ENCODE assay signal across 22 cellular contexts in genomic region chr7:45972629-45973312, GRCh38. TPM values are rescaled to one million over a fixed set of nuclear protein-coding genes. Genes with fewer than 3 reads are reported as not detected.
DNase-seq lines count a peak whose midpoint lies in the region; ATAC-seq, FAIRE-seq and TF ChIP-seq lines count a peak whose summit lies in the region.
"Had no signal": no experiment of that assay in that cellular context is flagged by ENCODE, and none has a peak within 500 bp of the region (broad histone marks: within the 10 kb centered on the region; RNA-seq: fewer than 3 reads in every experiment).

No MANE protein-coding gene starts in this region.

- H4K20me1 ChIP-seq in HepG2 (ENCODE audit: insufficient read depth, low read length) = no peaks in the 10 kb centered on the region

- CTCF ChIA-PET in HepG2 (lab: Yijun Ruan, JAX; ENCODE audit: low intra/inter-chr PET ratio, low total read pairs) = no interaction called here

- DNase-seq in HepG2 (ENCODE audit: low spot score) (peak; percentile 88), right lobe of liver (no peak), SW480 (ENCODE audit: low spot score) (peak; percentile 99), islet precursor cell (peak; percentile 57), Peyer's patch (no peak), DMS53 (lab: John Stamatoyannopoulos, UW) (no peak), SHP77 treated with DMSO at 0.1 percent for 48 hours (lab: John Stamatoyannopoulos, UW) (no peak)
- DNase-seq: BE2C, DMS79, KG1, NCI-H1105, NCI-H2081 treated with DMSO at 0.1 percent for 48 hours, NCI-H446 had no signal

- peak overlapping the region in 1 of 3 experiments; percentile 17; a peak in 1 of 6 replicates for H3K4me3 ChIP-seq in HepG2 (replicated peaks in 1 of 3; ENCODE audit: insufficient read depth in 1 of 3, low read depth in 2 of 3, low read length in 3 of 3)
- H3K4me3 ChIP-seq in right lobe of liver = no peak overlapping the region
- no peak overlapping the region for H3K4me3 ChIP-seq in Peyer's patch
- H3K4me3 ChIP-seq: GM12878, GM23338, SJSA1 had no signal

- 0 out of 2 replicates have a peak, but pooled peaks have one; percentile 5 for TF ChIP-seq CTCF in HepG2 (CRISPR knock-in tag; IDR thresholded peaks at IDR 0.05)
- no peak for TF ChIP-seq CTCF in right lobe of liver (IDR thresholded peaks at IDR 0.05)
- TF ChIP-seq CTCF in Peyer's patch (IDR thresholded peaks at IDR 0.05) = no peak

- H3K36me3 ChIP-seq in HepG2 (replicated peaks in 1 of 2; ENCODE audit: control insufficient read depth in 1 of 2, insufficient read depth in 2 of 2, low read length in 2 of 2) (no peaks in the 10 kb centered on the region), right lobe of liver (no peaks in the 10 kb centered on the region), Peyer's patch (no peaks in the 10 kb centered on the region)
- H3K36me3 ChIP-seq: BE2C, SJSA1 had no signal

- H3K27me3 ChIP-seq in HepG2 (ENCODE audit: control insufficient read depth in 1 of 2, insufficient read depth in 2 of 2, low read length in 2 of 2) (no peaks in the 10 kb centered on the region), right lobe of liver (no peaks in the 10 kb centered on the region), Peyer's patch (no peaks in the 10 kb centered on the region)
- H3K27me3 ChIP-seq: BE2C, SJSA1 had no signal

- POLR2A ChIA-PET in HepG2 (lab: Yijun Ruan, JAX) = interaction anchor here (0.8 to 4.2 kb wide), 6 partner anchors 12 to 90 kb away, joined by 3 to 70 read pairs (median 10); partner anchors contain the start of gene IGFBP1

- TSS peak; percentile 50 for BruUV-seq in HepG2 (replicated peaks; lab: Mats Ljungman, UMichigan)

- WGBS in HepG2 (ENCODE audit: low lambda C conversion rate) = 54% methylated on average over 12 of the region's 12 CpGs
- WGBS in right lobe of liver (ENCODE audit: insufficient coverage, low coverage, low lambda C conversion rate, missing lambda C conversion rate) = 63% methylated on average over 5 of the region's 12 CpGs

- H3K9ac ChIP-seq in HepG2 (ENCODE audit: insufficient read depth, low read depth, low read length) = peak overlapping the region; percentile 67

- FAIRE-seq in HepG2 (lab: Jason Lieb, UNC) = peak; percentile 23
- FAIRE-seq: GM12878, RCC 7860 had no signal

- in situ Hi-C loops in HepG2 (cut with HindIII; ENCODE audit: extremely low pct_ligation_motif_present, low pct_unique_long_range_greater_than_20kb) = loop anchor here (5.0 kb wide), 1 partner anchor 85 kb away; the partner anchor contains the start of gene IGFBP1

- peak overlapping the region; percentile 74 for H3K27ac ChIP-seq in HepG2 (ENCODE audit: extremely low read length, insufficient read depth, low read length)
- H3K27ac ChIP-seq in right lobe of liver = no peak overlapping the region
- no peak overlapping the region for H3K27ac ChIP-seq in Peyer's patch
- H3K27ac ChIP-seq: HL-60, SJSA1 had no signal

- TF ChIP-seq EP300 in HepG2 (IDR thresholded peaks at IDR 0.05; ENCODE audit: low read depth in 2 of 2, low read length in 2 of 2) (peak in 1 of 2 experiments; percentile 80; a peak in 2 of 4 replicates), HepG2 (CRISPR knock-in tag; IDR thresholded peaks at IDR 0.05; ENCODE audit: borderline replicate concordance) (peak; percentile 80; the same call in 1 of the 2 replicates)

- intact Hi-C loops in HepG2 (cut with micrococcal nuclease; ENCODE audit: unreplicated experiment) = loop anchor here (5.0 kb wide), 1 partner anchor 245 kb away; no protein-coding TSS in a partner anchor
- intact Hi-C loops in right lobe of liver (cut with DNase I) = no loop called here

- H3K9me3 ChIP-seq in HepG2 (ENCODE audit: low read length) (no peaks in the 10 kb centered on the region), right lobe of liver (no peaks in the 10 kb centered on the region), Peyer's patch (no peaks in the 10 kb centered on the region)
- H3K9me3 ChIP-seq: BE2C, SJSA1 had no signal

- peak; percentile 32 for ATAC-seq in HepG2
- ATAC-seq in right lobe of liver = no peak
- ATAC-seq in GM19035 (IDR thresholded peaks at IDR 0.05; ENCODE audit: unreplicated experiment) = no peak
- ATAC-seq: GM12878, GM23338, HCT116 had no signal

- H3K4me1 ChIP-seq in HepG2 (ENCODE audit: insufficient read depth, low read length) (peaks cover 69% of the 10 kb centered on the region), right lobe of liver (peaks cover 0 to under 1% (median 0%) of the 10 kb centered on the region in 4 donors), Peyer's patch (peaks cover 0 to under 1% (median 0%) of the 10 kb centered on the region in 4 donors)
- H3K4me1 ChIP-seq: BE2C had no signal

- H2AFZ ChIP-seq in HepG2 (ENCODE audit: low read length) = no peak overlapping the region
- H2AFZ ChIP-seq: GM23338 had no signal

- no peak for TF ChIP-seq RAD21 in HepG2 (CRISPR knock-in tag; IDR thresholded peaks at IDR 0.05)

- TF ChIP-seq POLR2A in HepG2 (IDR thresholded peaks at IDR 0.05; ENCODE audit: insufficient read depth in 1 of 2, low read depth in 2 of 2, low read length in 2 of 2) = no peak
- TF ChIP-seq POLR2A in right lobe of liver (IDR thresholded peaks at IDR 0.05) = no peak
- TF ChIP-seq POLR2A in Peyer's patch (IDR thresholded peaks at IDR 0.05) = no peak

- H3K4me2 ChIP-seq in HepG2 (ENCODE audit: low read depth, low read length) = peak overlapping the region; percentile 46
- H3K4me2 ChIP-seq: GM23338 had no signal

- H3K79me2 ChIP-seq in HepG2 (ENCODE audit: insufficient read depth, low read length) = no peaks in the 10 kb centered on the region

TF ChIP-seq in HepG2, 621 proteins besides CTCF, POLR2A, EP300 and RAD21 (continues in another document):
- TF ChIP-seq PAWR (CRISPR knock-in tag; IDR thresholded peaks at IDR 0.05; ENCODE audit: borderline replicate concordance) (no peak), HNF4G (IDR thresholded peaks at IDR 0.05; ENCODE audit: borderline replicate concordance, low read depth, low read length) (no peak), HNF4G (CRISPR knock-in tag; IDR thresholded peaks at IDR 0.05; ENCODE audit: borderline replicate concordance, low read depth) (peak; percentile 84; the same call in 1 of the 2 replicates), SMAD3 (CRISPR knock-in tag; IDR thresholded peaks at IDR 0.05) (peak; percentile 20; the same call in 1 of the 2 replicates), ZFY (CRISPR knock-in tag; IDR thresholded peaks at IDR 0.05) (peak; percentile 28; the same call in 1 of the 2 replicates), GATA4 (IDR thresholded peaks at IDR 0.05; ENCODE audit: borderline replicate concordance, low read depth) (peak; percentile 59; the same call in 1 of the 2 replicates), GLI4 (CRISPR knock-in tag; IDR thresholded peaks at IDR 0.05; ENCODE audit: borderline replicate concordance) (no peak), HMG20B (CRISPR knock-in tag; conservative IDR thresholded peaks at IDR 0.05) (peak; percentile 72), ARNTL (CRISPR knock-in tag; IDR thresholded peaks at IDR 0.05) (no peak), ZNF296 (CRISPR knock-in tag; conservative IDR thresholded peaks at IDR 0.05) (no peak), SOX5 (CRISPR knock-in tag; IDR thresholded peaks at IDR 0.05; ENCODE audit: borderline replicate concordance) (peak; percentile 86), THAP11 (CRISPR knock-in tag; IDR thresholded peaks at IDR 0.05) (peak; percentile 46; the same call in 1 of the 2 replicates)
- TF ChIP-seq, protein P1, sequence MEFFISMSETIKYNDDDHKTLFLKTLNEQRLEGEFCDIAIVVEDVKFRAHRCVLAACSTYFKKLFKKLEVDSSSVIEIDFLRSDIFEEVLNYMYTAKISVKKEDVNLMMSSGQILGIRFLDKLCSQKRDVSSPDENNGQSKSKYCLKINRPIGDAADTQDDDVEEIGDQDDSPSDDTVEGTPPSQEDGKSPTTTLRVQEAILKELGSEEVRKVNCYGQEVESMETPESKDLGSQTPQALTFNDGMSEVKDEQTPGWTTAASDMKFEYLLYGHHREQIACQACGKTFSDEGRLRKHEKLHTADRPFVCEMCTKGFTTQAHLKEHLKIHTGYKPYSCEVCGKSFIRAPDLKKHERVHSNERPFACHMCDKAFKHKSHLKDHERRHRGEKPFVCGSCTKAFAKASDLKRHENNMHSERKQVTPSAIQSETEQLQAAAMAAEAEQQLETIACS (CRISPR knock-in tag; IDR thresholded peaks at IDR 0.05) = no peak

RNA-seq across cellular contexts. Expression of gene IGFBP3, which starts 51.7 kb away (rescaled TPM):
- total RNA-seq in HepG2 (2016; rRNA removed; fragmentation: Illumina TruSeq; extraction: Trizol) (not detected in 2 replicates), right lobe of liver (100 to 1,000 TPM in 5 of 6 experiments, 10 to 100 TPM in 1; 85.9 to 321 (median 183) TPM), Peyer's patch (10 to 100 TPM; 14.4 to 82.2 (median 35.1) TPM)
- total RNA-seq in HepG2 (2016; cell fraction: cytosol; rRNA removed; fragmentation: Illumina TruSeq; extraction: Trizol; ENCODE audit: low read depth) = not detected in 2 replicates
- 0.04 TPM in 1 of 2 replicates, not detected in the other for total RNA-seq in HepG2 (2016; cell fraction: insoluble cytoplasmic fraction; rRNA removed; fragmentation: Illumina TruSeq; extraction: Trizol)
- total RNA-seq in HepG2 (2016; cell fraction: membrane; rRNA removed; fragmentation: Illumina TruSeq; extraction: Trizol) = not detected in 2 replicates
- total RNA-seq in HepG2 (2016; cell fraction: nucleus; rRNA removed; fragmentation: Illumina TruSeq; extraction: Trizol) = not detected in 2 replicates
- polyA plus RNA-seq in HepG2 (2011; rRNA removed) = 57.5 and 91.8 TPM in 2 replicates
- 49.1 and 87.6 TPM in 2 replicates for polyA plus RNA-seq in HepG2 (2011; cell fraction: cytosol; rRNA removed)
- 42.3 and 57.8 TPM in 2 replicates for polyA plus RNA-seq in HepG2 (2011; cell fraction: nucleus; rRNA removed)
- 261 and 275 TPM in 2 replicates for polyA plus RNA-seq in HepG2 (2012)
- not detected in 2 replicates for polyA plus RNA-seq in HepG2 (2016; cell fraction: cytosol; fragmentation: Illumina TruSeq; extraction: Trizol; ENCODE audit: low read depth)
- polyA plus RNA-seq in HepG2 (2016; cell fraction: insoluble cytoplasmic fraction; fragmentation: Illumina TruSeq; extraction: Trizol; ENCODE audit: low read depth) = 0.15 TPM in 1 of 2 replicates, not detected in the other
- not detected in 2 replicates for polyA plus RNA-seq in HepG2 (2016; cell fraction: membrane; fragmentation: Illumina TruSeq; extraction: Trizol; ENCODE audit: low read depth)
- 0.41 TPM in 1 of 2 replicates, not detected in the other for polyA plus RNA-seq in HepG2 (2016; cell fraction: nucleus; fragmentation: Illumina TruSeq; extraction: Trizol; ENCODE audit: insufficient read depth, low read depth)
- 32.4 and 48.2 TPM in 2 replicates for polyA minus RNA-seq in HepG2 (2011; rRNA and poly(A)+ RNA removed; ENCODE audit: low replicate concordance)
- polyA minus RNA-seq in HepG2 (2011; cell fraction: cytosol; rRNA and poly(A)+ RNA removed) = 28.6 and 53.0 TPM in 2 replicates
- polyA minus RNA-seq in HepG2 (2011; cell fraction: nucleus; rRNA and poly(A)+ RNA removed) = 15.1 and 33.7 TPM in 2 replicates
- total RNA-seq: HT-29, OCI-LY7 had no signal

Comparison
In these comparisons a context has a peak if more than half of its experiments do, and no peak if none do; other contexts are left out.
1. DNase-seq: peak in HepG2 (single experiment), SW480 (single experiment) and islet precursor cell (single experiment); none in right lobe of liver (0 of 3), Peyer's patch (0 of 3), DMS53 (single experiment) and SHP77 treated with DMSO at 0.1 percent for 48 hours (single experiment).
2. RNA of gene IGFBP3, which starts 51.7 kb away (total RNA-seq): 85.9 to 321 TPM in right lobe of liver and 14.4 to 82.2 TPM in Peyer's patch; 0.04 TPM in HepG2; every median in the first group is over 10 times any median in the second.